ENCODE assay signal across 1 cellular context in genomic region chr6:133939778-133940667, GRCh38.
A peak's percentile ranks its signal among the peaks of the same experiment; 100 is the strongest.
TF ChIP-seq lines count a peak whose summit lies in the region.

No MANE protein-coding gene starts in this region.

TF ChIP-seq in K562, 482 proteins besides CTCF, POLR2A, EP300 and RAD21 (continued from another document and continues in another):
- TF ChIP-seq, protein P1, sequence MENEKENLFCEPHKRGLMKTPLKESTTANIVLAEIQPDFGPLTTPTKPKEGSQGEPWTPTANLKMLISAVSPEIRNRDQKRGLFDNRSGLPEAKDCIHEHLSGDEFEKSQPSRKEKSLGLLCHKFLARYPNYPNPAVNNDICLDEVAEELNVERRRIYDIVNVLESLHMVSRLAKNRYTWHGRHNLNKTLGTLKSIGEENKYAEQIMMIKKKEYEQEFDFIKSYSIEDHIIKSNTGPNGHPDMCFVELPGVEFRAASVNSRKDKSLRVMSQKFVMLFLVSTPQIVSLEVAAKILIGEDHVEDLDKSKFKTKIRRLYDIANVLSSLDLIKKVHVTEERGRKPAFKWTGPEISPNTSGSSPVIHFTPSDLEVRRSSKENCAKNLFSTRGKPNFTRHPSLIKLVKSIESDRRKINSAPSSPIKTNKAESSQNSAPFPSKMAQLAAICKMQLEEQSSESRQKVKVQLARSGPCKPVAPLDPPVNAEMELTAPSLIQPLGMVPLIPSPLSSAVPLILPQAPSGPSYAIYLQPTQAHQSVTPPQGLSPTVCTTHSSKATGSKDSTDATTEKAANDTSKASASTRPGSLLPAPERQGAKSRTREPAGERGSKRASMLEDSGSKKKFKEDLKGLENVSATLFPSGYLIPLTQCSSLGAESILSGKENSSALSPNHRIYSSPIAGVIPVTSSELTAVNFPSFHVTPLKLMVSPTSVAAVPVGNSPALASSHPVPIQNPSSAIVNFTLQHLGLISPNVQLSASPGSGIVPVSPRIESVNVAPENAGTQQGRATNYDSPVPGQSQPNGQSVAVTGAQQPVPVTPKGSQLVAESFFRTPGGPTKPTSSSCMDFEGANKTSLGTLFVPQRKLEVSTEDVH (IDR thresholded peaks at IDR 0.05; ENCODE audit: low read depth, partially characterized antibody) = no peak
- TF ChIP-seq, protein P2, sequence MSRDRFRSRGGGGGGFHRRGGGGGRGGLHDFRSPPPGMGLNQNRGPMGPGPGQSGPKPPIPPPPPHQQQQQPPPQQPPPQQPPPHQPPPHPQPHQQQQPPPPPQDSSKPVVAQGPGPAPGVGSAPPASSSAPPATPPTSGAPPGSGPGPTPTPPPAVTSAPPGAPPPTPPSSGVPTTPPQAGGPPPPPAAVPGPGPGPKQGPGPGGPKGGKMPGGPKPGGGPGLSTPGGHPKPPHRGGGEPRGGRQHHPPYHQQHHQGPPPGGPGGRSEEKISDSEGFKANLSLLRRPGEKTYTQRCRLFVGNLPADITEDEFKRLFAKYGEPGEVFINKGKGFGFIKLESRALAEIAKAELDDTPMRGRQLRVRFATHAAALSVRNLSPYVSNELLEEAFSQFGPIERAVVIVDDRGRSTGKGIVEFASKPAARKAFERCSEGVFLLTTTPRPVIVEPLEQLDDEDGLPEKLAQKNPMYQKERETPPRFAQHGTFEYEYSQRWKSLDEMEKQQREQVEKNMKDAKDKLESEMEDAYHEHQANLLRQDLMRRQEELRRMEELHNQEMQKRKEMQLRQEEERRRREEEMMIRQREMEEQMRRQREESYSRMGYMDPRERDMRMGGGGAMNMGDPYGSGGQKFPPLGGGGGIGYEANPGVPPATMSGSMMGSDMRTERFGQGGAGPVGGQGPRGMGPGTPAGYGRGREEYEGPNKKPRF (IDR thresholded peaks at IDR 0.05; ENCODE audit: low read depth, low read length) = no peak
- TF ChIP-seq TEAD1 (CRISPR knock-in tag; IDR thresholded peaks at IDR 0.05) (no peak), CTBP1 (IDR thresholded peaks at IDR 0.05; ENCODE audit: borderline replicate concordance) (peak; percentile 47; the same call in 1 of the 2 replicates), BCOR (IDR thresholded peaks at IDR 0.05) (no peak), NR2C2 (CRISPR knock-in tag; IDR thresholded peaks at IDR 0.05) (no peak), NR2C2 (tag; IDR thresholded peaks at IDR 0.05) (peak; percentile 75), U2AF2 (optimal IDR thresholded peaks at IDR 0.05; ENCODE audit: low read depth, low read length) (no peak), SNIP1 (IDR thresholded peaks at IDR 0.05; ENCODE audit: low read depth) (0 out of 2 replicates have a peak, but pooled peaks have one; percentile 46), LEF1 (IDR thresholded peaks at IDR 0.05) (0 out of 2 replicates have a peak, but pooled peaks have one; percentile 58), RCOR1 (IDR thresholded peaks at IDR 0.05; ENCODE audit: borderline replicate concordance in 1 of 2, low read depth in 2 of 2, low read length in 2 of 2) (0 out of 4 replicates have a peak, but pooled peaks of 1 of the 2 experiments have one; percentile 12), TRIM24 (IDR thresholded peaks at IDR 0.05) (peak in 1 of 2 experiments; percentile 20; a peak in 1 of 4 replicates), BRD4 (IDR thresholded peaks at IDR 0.05) (0 out of 2 replicates have a peak, but pooled peaks have one; percentile 45), CEBPG (CRISPR knock-in tag; IDR thresholded peaks at IDR 0.05) (peak; percentile 63; the same call in 1 of the 2 replicates), CEBPG (tag; conservative IDR thresholded peaks at IDR 0.05 in 1 of 2, IDR thresholded peaks at IDR 0.05 in 1 of 2) (peak; percentile 62 to 72; a peak in 3 of 4 replicates), ZNF589 (CRISPR knock-in tag; IDR thresholded peaks at IDR 0.05; ENCODE audit: low read depth) (0 out of 2 replicates have a peak, but pooled peaks have one; percentile 21), BRD9 (IDR thresholded peaks at IDR 0.05; ENCODE audit: low read depth, partially characterized antibody) (peak; percentile 26), ELF1 (tag; IDR thresholded peaks at IDR 0.05) (peak; percentile 60), CBX8 (IDR thresholded peaks at IDR 0.05; ENCODE audit: borderline replicate concordance, extremely low read depth, low read depth, low read length, poor library complexity, severe bottlenecking) (no peak), MYNN (IDR thresholded peaks at IDR 0.05) (no peak), MYNN (CRISPR knock-in tag; IDR thresholded peaks at IDR 0.05) (no peak), ZNF551 (CRISPR knock-in tag; IDR thresholded peaks at IDR 0.05) (no peak), EP400 (IDR thresholded peaks at IDR 0.05) (peak; percentile 40), SMC3 (conservative IDR thresholded peaks at IDR 0.05; ENCODE audit: insufficient read depth, low read depth, low read length) (no peak), ZNF121 (CRISPR knock-in tag; conservative IDR thresholded peaks at IDR 0.05) (no peak), U2AF1 (optimal IDR thresholded peaks at IDR 0.05; ENCODE audit: low read depth, low read length) (no peak), DMBX1 (CRISPR knock-in tag; IDR thresholded peaks at IDR 0.05; ENCODE audit: borderline replicate concordance) (0 out of 2 replicates have a peak, but pooled peaks have one; percentile 39), PBX2 (CRISPR knock-in tag; IDR thresholded peaks at IDR 0.05; ENCODE audit: low read depth) (no peak), PBX2 (tag; conservative IDR thresholded peaks at IDR 0.05; ENCODE audit: low read depth) (peak; percentile 36; the same call in 1 of the 2 replicates), DPF2 (IDR thresholded peaks at IDR 0.05) (0 out of 2 replicates have a peak, but pooled peaks have one; percentile 16), ETV1 (tag; conservative IDR thresholded peaks at IDR 0.05; ENCODE audit: low read depth) (peak; percentile 87)
- TF ChIP-seq, protein P3, sequence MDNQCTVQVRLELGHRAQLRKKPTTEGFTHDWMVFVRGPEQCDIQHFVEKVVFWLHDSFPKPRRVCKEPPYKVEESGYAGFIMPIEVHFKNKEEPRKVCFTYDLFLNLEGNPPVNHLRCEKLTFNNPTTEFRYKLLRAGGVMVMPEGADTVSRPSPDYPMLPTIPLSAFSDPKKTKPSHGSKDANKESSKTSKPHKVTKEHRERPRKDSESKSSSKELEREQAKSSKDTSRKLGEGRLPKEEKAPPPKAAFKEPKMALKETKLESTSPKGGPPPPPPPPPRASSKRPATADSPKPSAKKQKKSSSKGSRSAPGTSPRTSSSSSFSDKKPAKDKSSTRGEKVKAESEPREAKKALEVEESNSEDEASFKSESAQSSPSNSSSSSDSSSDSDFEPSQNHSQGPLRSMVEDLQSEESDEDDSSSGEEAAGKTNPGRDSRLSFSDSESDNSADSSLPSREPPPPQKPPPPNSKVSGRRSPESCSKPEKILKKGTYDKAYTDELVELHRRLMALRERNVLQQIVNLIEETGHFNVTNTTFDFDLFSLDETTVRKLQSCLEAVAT (IDR thresholded peaks at IDR 0.05) = no peak; a peak in 1 of 4 replicates
- TF ChIP-seq, protein P4, sequence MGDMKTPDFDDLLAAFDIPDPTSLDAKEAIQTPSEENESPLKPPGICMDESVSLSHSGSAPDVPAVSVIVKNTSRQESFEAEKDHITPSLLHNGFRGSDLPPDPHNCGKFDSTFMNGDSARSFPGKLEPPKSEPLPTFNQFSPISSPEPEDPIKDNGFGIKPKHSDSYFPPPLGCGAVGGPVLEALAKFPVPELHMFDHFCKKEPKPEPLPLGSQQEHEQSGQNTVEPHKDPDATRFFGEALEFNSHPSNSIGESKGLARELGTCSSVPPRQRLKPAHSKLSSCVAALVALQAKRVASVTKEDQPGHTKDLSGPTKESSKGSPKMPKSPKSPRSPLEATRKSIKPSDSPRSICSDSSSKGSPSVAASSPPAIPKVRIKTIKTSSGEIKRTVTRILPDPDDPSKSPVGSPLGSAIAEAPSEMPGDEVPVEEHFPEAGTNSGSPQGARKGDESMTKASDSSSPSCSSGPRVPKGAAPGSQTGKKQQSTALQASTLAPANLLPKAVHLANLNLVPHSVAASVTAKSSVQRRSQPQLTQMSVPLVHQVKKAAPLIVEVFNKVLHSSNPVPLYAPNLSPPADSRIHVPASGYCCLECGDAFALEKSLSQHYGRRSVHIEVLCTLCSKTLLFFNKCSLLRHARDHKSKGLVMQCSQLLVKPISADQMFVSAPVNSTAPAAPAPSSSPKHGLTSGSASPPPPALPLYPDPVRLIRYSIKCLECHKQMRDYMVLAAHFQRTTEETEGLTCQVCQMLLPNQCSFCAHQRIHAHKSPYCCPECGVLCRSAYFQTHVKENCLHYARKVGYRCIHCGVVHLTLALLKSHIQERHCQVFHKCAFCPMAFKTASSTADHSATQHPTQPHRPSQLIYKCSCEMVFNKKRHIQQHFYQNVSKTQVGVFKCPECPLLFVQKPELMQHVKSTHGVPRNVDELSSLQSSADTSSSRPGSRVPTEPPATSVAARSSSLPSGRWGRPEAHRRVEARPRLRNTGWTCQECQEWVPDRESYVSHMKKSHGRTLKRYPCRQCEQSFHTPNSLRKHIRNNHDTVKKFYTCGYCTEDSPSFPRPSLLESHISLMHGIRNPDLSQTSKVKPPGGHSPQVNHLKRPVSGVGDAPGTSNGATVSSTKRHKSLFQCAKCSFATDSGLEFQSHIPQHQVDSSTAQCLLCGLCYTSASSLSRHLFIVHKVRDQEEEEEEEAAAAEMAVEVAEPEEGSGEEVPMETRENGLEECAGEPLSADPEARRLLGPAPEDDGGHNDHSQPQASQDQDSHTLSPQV (IDR thresholded peaks at IDR 0.05) = peak; percentile 81
- TF ChIP-seq, protein P5, sequence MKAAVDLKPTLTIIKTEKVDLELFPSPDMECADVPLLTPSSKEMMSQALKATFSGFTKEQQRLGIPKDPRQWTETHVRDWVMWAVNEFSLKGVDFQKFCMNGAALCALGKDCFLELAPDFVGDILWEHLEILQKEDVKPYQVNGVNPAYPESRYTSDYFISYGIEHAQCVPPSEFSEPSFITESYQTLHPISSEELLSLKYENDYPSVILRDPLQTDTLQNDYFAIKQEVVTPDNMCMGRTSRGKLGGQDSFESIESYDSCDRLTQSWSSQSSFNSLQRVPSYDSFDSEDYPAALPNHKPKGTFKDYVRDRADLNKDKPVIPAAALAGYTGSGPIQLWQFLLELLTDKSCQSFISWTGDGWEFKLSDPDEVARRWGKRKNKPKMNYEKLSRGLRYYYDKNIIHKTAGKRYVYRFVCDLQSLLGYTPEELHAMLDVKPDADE (conservative IDR thresholded peaks at IDR 0.05; ENCODE audit: control insufficient read depth, low read depth, low read length) = no peak
- TF ChIP-seq, protein P6, sequence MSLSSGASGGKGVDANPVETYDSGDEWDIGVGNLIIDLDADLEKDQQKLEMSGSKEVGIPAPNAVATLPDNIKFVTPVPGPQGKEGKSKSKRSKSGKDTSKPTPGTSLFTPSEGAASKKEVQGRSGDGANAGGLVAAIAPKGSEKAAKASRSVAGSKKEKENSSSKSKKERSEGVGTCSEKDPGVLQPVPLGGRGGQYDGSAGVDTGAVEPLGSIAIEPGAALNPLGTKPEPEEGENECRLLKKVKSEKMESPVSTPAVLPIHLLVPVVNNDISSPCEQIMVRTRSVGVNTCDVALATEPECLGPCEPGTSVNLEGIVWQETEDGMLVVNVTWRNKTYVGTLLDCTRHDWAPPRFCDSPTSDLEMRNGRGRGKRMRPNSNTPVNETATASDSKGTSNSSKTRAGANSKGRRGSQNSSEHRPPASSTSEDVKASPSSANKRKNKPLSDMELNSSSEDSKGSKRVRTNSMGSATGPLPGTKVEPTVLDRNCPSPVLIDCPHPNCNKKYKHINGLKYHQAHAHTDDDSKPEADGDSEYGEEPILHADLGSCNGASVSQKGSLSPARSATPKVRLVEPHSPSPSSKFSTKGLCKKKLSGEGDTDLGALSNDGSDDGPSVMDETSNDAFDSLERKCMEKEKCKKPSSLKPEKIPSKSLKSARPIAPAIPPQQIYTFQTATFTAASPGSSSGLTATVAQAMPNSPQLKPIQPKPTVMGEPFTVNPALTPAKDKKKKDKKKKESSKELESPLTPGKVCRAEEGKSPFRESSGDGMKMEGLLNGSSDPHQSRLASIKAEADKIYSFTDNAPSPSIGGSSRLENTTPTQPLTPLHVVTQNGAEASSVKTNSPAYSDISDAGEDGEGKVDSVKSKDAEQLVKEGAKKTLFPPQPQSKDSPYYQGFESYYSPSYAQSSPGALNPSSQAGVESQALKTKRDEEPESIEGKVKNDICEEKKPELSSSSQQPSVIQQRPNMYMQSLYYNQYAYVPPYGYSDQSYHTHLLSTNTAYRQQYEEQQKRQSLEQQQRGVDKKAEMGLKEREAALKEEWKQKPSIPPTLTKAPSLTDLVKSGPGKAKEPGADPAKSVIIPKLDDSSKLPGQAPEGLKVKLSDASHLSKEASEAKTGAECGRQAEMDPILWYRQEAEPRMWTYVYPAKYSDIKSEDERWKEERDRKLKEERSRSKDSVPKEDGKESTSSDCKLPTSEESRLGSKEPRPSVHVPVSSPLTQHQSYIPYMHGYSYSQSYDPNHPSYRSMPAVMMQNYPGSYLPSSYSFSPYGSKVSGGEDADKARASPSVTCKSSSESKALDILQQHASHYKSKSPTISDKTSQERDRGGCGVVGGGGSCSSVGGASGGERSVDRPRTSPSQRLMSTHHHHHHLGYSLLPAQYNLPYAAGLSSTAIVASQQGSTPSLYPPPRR (CRISPR knock-in tag; IDR thresholded peaks at IDR 0.05; ENCODE audit: borderline replicate concordance) = no peak
- TF ChIP-seq, protein P7, sequence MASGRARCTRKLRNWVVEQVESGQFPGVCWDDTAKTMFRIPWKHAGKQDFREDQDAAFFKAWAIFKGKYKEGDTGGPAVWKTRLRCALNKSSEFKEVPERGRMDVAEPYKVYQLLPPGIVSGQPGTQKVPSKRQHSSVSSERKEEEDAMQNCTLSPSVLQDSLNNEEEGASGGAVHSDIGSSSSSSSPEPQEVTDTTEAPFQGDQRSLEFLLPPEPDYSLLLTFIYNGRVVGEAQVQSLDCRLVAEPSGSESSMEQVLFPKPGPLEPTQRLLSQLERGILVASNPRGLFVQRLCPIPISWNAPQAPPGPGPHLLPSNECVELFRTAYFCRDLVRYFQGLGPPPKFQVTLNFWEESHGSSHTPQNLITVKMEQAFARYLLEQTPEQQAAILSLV (tag; IDR thresholded peaks at IDR 0.05) = 0 out of 2 replicates have a peak, but pooled peaks have one; percentile 33
- TF ChIP-seq, protein P8, sequence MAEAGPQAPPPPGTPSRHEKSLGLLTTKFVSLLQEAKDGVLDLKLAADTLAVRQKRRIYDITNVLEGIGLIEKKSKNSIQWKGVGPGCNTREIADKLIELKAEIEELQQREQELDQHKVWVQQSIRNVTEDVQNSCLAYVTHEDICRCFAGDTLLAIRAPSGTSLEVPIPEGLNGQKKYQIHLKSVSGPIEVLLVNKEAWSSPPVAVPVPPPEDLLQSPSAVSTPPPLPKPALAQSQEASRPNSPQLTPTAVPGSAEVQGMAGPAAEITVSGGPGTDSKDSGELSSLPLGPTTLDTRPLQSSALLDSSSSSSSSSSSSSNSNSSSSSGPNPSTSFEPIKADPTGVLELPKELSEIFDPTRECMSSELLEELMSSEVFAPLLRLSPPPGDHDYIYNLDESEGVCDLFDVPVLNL (CRISPR knock-in tag; IDR thresholded peaks at IDR 0.05; ENCODE audit: low read depth) = no peak
